3 cellular contexts compared by ENCODE assay signal in genomic region chr2:238166391-238167343, GRCh38.
A peak's percentile ranks its signal among the peaks of the same experiment; 100 is the strongest.
TF ChIP-seq lines count a peak whose summit lies in the region.

No MANE protein-coding gene starts in this region.

TF ChIP-seq in SK-N-SH, 30 proteins besides CTCF, POLR2A, EP300 and RAD21:
- TF ChIP-seq FOXJ3 (CRISPR knock-in tag; IDR thresholded peaks at IDR 0.05) (no peak), CHD2 (IDR thresholded peaks at IDR 0.05; ENCODE audit: low read length, partially characterized antibody) (no peak), NRF1 (IDR thresholded peaks at IDR 0.05; ENCODE audit: low read depth, low read length) (no peak), TEAD4 (IDR thresholded peaks at IDR 0.05; ENCODE audit: borderline replicate concordance, insufficient read depth) (no peak), POLR2AphosphoS5 (IDR thresholded peaks at IDR 0.05; ENCODE audit: low read depth, low read length) (no peak), SIN3A (IDR thresholded peaks at IDR 0.05; ENCODE audit: borderline replicate concordance, low read depth, low read length) (no peak), MEF2A (IDR thresholded peaks at IDR 0.05; ENCODE audit: borderline replicate concordance, low read depth) (no peak), USF2 (IDR thresholded peaks at IDR 0.05; ENCODE audit: borderline replicate concordance, low read depth, low read length) (no peak), GATA2 (CRISPR knock-in tag; IDR thresholded peaks at IDR 0.05) (no peak), RFX5 (IDR thresholded peaks at IDR 0.05; ENCODE audit: low read length) (no peak), GABPA (IDR thresholded peaks at IDR 0.05; ENCODE audit: low read depth) (no peak), MXI1 (IDR thresholded peaks at IDR 0.05; ENCODE audit: low read depth, low read length) (no peak), RCOR1 (IDR thresholded peaks at IDR 0.05; ENCODE audit: low read length) (no peak), FOSL2 (IDR thresholded peaks at IDR 0.05; ENCODE audit: borderline replicate concordance, low read depth) (no peak), ZBTB33 (IDR thresholded peaks at IDR 0.05; ENCODE audit: borderline replicate concordance, low read depth) (no peak)

TF ChIP-seq in SK-N-SH treated with all-trans-retinoic acid at 6 μM for 48 hours, 23 proteins besides CTCF, POLR2A, EP300 and RAD21:
- TF ChIP-seq ZNF8 (CRISPR knock-in tag; IDR thresholded peaks at IDR 0.05) (no peak), POU6F1 (CRISPR knock-in tag; IDR thresholded peaks at IDR 0.05; ENCODE audit: borderline replicate concordance, low read depth) (no peak), CSRNP3 (CRISPR knock-in tag; IDR thresholded peaks at IDR 0.05) (no peak), ZC3H10 (CRISPR knock-in tag; IDR thresholded peaks at IDR 0.05) (no peak), PPARA (CRISPR knock-in tag; IDR thresholded peaks at IDR 0.05; ENCODE audit: borderline replicate concordance) (no peak), GLIS3 (CRISPR knock-in tag; IDR thresholded peaks at IDR 0.05) (no peak), ZFP3 (CRISPR knock-in tag; IDR thresholded peaks at IDR 0.05) (no peak), RARB (CRISPR knock-in tag; IDR thresholded peaks at IDR 0.05) (no peak), OSR1 (CRISPR knock-in tag; IDR thresholded peaks at IDR 0.05) (no peak), BACH2 (CRISPR knock-in tag; IDR thresholded peaks at IDR 0.05; ENCODE audit: borderline replicate concordance) (no peak), ISL1 (CRISPR knock-in tag; IDR thresholded peaks at IDR 0.05) (no peak), CSDC2 (CRISPR knock-in tag; IDR thresholded peaks at IDR 0.05) (no peak), ZFP30 (CRISPR knock-in tag; IDR thresholded peaks at IDR 0.05) (no peak), TSHZ2 (CRISPR knock-in tag; IDR thresholded peaks at IDR 0.05) (no peak), ESRRG (CRISPR knock-in tag; IDR thresholded peaks at IDR 0.05) (no peak)

TF ChIP-seq in K562, 482 proteins besides CTCF, POLR2A, EP300 and RAD21:
- TF ChIP-seq ZC3H11A (IDR thresholded peaks at IDR 0.05; ENCODE audit: low read depth, low read length) (no peak), ZBTB33 (CRISPR knock-in tag; IDR thresholded peaks at IDR 0.05) (peak; percentile 77), POLR2G (IDR thresholded peaks at IDR 0.05; ENCODE audit: low read depth, low read length) (0 out of 2 replicates have a peak, but pooled peaks have one; percentile 1), NUFIP1 (IDR thresholded peaks at IDR 0.05; ENCODE audit: partially characterized antibody) (no peak)
TF ChIP-seq in K562: peak in this region for 2.
